Comparison of ENCODE assay signal across 1 cellular context in the genomic region with DNA sequence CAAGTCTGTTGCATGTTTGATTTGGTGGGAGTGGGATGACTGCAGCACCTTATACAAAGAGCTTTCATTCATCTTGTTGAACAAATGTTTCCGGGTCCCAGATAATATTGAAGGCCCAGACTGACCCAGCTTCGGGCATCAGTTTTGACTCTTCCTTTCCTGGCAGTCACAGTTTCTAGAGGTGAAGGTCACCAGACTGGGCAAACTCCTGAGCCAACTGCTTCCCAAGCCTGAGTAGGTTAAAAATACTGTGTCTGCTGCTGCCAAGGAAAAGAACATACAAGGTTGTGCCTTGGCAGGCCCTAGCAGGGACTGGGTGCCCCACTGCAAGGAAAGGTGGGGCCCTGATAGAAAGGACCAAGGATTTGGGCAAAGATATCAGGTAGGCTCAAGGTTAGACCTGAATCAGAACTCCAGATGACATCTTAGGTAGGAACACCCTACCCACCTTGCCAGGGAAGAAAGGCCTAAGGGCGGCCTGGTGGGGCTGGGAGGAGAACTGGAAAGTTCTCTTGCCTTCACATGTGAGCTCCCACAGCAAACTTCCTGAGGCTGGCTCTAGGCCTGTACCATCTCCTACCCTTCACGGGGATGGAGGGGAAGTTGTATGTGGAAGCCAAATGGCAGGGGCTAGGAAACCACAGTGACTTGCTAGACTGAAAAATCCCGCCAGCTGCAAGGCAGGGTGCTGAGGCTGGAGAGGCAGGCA.
TF ChIP-seq lines count a peak whose summit lies in the region.

No MANE protein-coding gene starts in this region.

TF ChIP-seq in HepG2, 621 proteins besides CTCF, POLR2A, EP300 and RAD21:
- TF ChIP-seq, protein P1, sequence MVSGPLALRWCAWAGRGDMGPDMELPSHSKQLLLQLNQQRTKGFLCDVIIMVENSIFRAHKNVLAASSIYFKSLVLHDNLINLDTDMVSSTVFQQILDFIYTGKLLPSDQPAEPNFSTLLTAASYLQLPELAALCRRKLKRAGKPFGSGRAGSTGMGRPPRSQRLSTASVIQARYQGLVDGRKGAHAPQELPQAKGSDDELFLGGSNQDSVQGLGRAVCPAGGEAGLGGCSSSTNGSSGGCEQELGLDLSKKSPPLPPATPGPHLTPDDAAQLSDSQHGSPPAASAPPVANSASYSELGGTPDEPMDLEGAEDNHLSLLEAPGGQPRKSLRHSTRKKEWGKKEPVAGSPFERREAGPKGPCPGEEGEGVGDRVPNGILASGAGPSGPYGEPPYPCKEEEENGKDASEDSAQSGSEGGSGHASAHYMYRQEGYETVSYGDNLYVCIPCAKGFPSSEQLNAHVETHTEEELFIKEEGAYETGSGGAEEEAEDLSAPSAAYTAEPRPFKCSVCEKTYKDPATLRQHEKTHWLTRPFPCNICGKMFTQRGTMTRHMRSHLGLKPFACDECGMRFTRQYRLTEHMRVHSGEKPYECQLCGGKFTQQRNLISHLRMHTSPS (CRISPR knock-in tag; IDR thresholded peaks at IDR 0.05; ENCODE audit: low read depth) = no peak
- TF ChIP-seq POLR2G (IDR thresholded peaks at IDR 0.05; ENCODE audit: low read depth, low read length) (0 out of 2 replicates have a peak, but pooled peaks have one; percentile 0), KLF13 (CRISPR knock-in tag; IDR thresholded peaks at IDR 0.05) (0 out of 2 replicates have a peak, but pooled peaks have one; percentile 10), CBFB (CRISPR knock-in tag; IDR thresholded peaks at IDR 0.05) (no peak), WIZ (CRISPR knock-in tag; IDR thresholded peaks at IDR 0.05) (no peak), SMAD1 (CRISPR knock-in tag; IDR thresholded peaks at IDR 0.05; ENCODE audit: borderline replicate concordance, low read depth) (no peak), ZNF530 (CRISPR knock-in tag; IDR thresholded peaks at IDR 0.05; ENCODE audit: low read depth) (no peak), ZNF746 (CRISPR knock-in tag; IDR thresholded peaks at IDR 0.05) (no peak), ZNF337 (CRISPR knock-in tag; IDR thresholded peaks at IDR 0.05; ENCODE audit: borderline replicate concordance, low read depth) (no peak), NFATC3 (CRISPR knock-in tag; IDR thresholded peaks at IDR 0.05) (no peak), BORCS8-MEF2B (CRISPR knock-in tag; IDR thresholded peaks at IDR 0.05) (0 out of 2 replicates have a peak, but pooled peaks have one; percentile 40), ZNF335 (CRISPR knock-in tag; IDR thresholded peaks at IDR 0.05) (no peak)
- TF ChIP-seq, protein P2, sequence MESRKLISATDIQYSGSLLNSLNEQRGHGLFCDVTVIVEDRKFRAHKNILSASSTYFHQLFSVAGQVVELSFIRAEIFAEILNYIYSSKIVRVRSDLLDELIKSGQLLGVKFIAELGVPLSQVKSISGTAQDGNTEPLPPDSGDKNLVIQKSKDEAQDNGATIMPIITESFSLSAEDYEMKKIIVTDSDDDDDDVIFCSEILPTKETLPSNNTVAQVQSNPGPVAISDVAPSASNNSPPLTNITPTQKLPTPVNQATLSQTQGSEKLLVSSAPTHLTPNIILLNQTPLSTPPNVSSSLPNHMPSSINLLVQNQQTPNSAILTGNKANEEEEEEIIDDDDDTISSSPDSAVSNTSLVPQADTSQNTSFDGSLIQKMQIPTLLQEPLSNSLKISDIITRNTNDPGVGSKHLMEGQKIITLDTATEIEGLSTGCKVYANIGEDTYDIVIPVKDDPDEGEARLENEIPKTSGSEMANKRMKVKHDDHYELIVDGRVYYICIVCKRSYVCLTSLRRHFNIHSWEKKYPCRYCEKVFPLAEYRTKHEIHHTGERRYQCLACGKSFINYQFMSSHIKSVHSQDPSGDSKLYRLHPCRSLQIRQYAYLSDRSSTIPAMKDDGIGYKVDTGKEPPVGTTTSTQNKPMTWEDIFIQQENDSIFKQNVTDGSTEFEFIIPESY (CRISPR knock-in tag; IDR thresholded peaks at IDR 0.05) = 0 out of 2 replicates have a peak, but pooled peaks have one; percentile 13
- TF ChIP-seq, protein P3, sequence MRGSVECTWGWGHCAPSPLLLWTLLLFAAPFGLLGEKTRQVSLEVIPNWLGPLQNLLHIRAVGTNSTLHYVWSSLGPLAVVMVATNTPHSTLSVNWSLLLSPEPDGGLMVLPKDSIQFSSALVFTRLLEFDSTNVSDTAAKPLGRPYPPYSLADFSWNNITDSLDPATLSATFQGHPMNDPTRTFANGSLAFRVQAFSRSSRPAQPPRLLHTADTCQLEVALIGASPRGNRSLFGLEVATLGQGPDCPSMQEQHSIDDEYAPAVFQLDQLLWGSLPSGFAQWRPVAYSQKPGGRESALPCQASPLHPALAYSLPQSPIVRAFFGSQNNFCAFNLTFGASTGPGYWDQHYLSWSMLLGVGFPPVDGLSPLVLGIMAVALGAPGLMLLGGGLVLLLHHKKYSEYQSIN (CRISPR knock-in tag; IDR thresholded peaks at IDR 0.05; ENCODE audit: borderline replicate concordance) = no peak
- TF ChIP-seq, protein P4, sequence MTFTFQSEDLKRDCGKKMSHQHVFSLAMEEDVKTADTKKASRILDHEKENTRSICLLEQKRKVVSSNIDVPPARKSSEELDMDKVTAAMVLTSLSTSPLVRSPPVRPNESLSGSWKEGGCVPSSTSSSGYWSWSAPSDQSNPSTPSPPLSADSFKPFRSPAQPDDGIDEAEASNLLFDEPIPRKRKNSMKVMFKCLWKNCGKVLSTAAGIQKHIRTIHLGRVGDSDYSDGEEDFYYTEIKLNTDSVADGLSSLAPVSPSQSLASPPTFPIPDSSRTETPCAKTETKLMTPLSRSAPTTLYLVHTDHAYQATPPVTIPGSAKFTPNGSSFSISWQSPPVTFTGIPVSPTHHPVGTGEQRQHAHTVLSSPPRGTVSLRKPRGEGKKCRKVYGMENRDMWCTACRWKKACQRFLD (CRISPR knock-in tag; IDR thresholded peaks at IDR 0.05; ENCODE audit: borderline replicate concordance) = no peak
- TF ChIP-seq, protein P5, sequence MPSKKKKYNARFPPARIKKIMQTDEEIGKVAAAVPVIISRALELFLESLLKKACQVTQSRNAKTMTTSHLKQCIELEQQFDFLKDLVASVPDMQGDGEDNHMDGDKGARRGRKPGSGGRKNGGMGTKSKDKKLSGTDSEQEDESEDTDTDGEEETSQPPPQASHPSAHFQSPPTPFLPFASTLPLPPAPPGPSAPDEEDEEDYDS (CRISPR knock-in tag; IDR thresholded peaks at IDR 0.05) = no peak
- TF ChIP-seq, protein P6, sequence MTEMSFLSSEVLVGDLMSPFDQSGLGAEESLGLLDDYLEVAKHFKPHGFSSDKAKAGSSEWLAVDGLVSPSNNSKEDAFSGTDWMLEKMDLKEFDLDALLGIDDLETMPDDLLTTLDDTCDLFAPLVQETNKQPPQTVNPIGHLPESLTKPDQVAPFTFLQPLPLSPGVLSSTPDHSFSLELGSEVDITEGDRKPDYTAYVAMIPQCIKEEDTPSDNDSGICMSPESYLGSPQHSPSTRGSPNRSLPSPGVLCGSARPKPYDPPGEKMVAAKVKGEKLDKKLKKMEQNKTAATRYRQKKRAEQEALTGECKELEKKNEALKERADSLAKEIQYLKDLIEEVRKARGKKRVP (CRISPR knock-in tag; IDR thresholded peaks at IDR 0.05) = no peak
